Comparison of ENCODE assay signal across 2 cellular contexts in genomic region chr2:226117506-226118065, GRCh38.
TF ChIP-seq lines count a peak whose summit lies in the region.

No MANE protein-coding gene starts in this region.

TF ChIP-seq in A549, 52 proteins besides CTCF, POLR2A, EP300 and RAD21:
- TF ChIP-seq MYC (IDR thresholded peaks at IDR 0.05; ENCODE audit: borderline replicate concordance, low read length) = no peak
- TF ChIP-seq HOXA7 (CRISPR knock-in tag; IDR thresholded peaks at IDR 0.05) = 0 out of 2 replicates have a peak, but pooled peaks have one; percentile 36

TF ChIP-seq in HCT116, 20 proteins besides CTCF, POLR2A, EP300 and RAD21:
- TF ChIP-seq, protein P1, sequence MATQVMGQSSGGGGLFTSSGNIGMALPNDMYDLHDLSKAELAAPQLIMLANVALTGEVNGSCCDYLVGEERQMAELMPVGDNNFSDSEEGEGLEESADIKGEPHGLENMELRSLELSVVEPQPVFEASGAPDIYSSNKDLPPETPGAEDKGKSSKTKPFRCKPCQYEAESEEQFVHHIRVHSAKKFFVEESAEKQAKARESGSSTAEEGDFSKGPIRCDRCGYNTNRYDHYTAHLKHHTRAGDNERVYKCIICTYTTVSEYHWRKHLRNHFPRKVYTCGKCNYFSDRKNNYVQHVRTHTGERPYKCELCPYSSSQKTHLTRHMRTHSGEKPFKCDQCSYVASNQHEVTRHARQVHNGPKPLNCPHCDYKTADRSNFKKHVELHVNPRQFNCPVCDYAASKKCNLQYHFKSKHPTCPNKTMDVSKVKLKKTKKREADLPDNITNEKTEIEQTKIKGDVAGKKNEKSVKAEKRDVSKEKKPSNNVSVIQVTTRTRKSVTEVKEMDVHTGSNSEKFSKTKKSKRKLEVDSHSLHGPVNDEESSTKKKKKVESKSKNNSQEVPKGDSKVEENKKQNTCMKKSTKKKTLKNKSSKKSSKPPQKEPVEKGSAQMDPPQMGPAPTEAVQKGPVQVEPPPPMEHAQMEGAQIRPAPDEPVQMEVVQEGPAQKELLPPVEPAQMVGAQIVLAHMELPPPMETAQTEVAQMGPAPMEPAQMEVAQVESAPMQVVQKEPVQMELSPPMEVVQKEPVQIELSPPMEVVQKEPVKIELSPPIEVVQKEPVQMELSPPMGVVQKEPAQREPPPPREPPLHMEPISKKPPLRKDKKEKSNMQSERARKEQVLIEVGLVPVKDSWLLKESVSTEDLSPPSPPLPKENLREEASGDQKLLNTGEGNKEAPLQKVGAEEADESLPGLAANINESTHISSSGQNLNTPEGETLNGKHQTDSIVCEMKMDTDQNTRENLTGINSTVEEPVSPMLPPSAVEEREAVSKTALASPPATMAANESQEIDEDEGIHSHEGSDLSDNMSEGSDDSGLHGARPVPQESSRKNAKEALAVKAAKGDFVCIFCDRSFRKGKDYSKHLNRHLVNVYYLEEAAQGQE (IDR thresholded peaks at IDR 0.05; ENCODE audit: low read depth) = no peak
- TF ChIP-seq FOSL1 (IDR thresholded peaks at IDR 0.05; ENCODE audit: low read depth) = peak; percentile 8; the same call in 1 of the 2 replicates
